Comparison of ENCODE assay signal across 1 cellular context in the genomic region with DNA sequence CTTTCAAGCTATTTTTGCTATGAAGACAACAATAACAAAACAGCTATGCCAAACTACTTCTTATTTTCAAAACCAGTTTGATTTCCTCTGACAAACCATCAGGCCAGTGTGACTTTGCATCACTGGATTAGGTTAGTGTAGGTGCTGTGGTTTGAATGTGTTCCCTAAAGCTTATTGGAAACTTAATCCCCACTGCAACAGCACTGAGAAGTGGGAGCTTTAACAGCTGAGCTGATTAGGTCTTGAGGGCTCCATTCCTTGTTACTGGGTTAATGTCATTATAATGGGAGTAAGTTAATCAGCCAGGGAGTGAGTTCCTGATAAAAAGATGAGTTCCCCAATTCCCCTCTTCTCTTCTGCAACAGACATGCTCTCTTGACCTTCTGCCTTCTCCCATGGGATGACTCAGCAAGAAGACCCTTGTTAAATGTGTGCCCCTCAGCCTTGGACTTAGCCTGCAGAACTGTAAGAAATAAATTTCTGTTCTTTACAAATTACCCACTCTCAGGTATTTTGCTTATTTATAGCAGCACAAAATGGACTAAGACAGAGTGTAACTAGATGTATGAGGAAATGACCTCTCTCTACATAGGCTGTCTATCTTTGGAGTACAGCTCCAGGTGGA.
TF ChIP-seq lines count a peak whose summit lies in the region.

No MANE protein-coding gene starts in this region.

TF ChIP-seq in GM23338, 12 proteins besides CTCF, POLR2A, EP300 and RAD21 (continued from another document):
- TF ChIP-seq, protein P1, sequence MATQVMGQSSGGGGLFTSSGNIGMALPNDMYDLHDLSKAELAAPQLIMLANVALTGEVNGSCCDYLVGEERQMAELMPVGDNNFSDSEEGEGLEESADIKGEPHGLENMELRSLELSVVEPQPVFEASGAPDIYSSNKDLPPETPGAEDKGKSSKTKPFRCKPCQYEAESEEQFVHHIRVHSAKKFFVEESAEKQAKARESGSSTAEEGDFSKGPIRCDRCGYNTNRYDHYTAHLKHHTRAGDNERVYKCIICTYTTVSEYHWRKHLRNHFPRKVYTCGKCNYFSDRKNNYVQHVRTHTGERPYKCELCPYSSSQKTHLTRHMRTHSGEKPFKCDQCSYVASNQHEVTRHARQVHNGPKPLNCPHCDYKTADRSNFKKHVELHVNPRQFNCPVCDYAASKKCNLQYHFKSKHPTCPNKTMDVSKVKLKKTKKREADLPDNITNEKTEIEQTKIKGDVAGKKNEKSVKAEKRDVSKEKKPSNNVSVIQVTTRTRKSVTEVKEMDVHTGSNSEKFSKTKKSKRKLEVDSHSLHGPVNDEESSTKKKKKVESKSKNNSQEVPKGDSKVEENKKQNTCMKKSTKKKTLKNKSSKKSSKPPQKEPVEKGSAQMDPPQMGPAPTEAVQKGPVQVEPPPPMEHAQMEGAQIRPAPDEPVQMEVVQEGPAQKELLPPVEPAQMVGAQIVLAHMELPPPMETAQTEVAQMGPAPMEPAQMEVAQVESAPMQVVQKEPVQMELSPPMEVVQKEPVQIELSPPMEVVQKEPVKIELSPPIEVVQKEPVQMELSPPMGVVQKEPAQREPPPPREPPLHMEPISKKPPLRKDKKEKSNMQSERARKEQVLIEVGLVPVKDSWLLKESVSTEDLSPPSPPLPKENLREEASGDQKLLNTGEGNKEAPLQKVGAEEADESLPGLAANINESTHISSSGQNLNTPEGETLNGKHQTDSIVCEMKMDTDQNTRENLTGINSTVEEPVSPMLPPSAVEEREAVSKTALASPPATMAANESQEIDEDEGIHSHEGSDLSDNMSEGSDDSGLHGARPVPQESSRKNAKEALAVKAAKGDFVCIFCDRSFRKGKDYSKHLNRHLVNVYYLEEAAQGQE (IDR thresholded peaks at IDR 0.05; ENCODE audit: unreplicated experiment), result no peak
- TF ChIP-seq EZH2 (IDR thresholded peaks at IDR 0.05; ENCODE audit: low read depth, unreplicated experiment) (no peak), ZNF114 (CRISPR knock-in tag; IDR thresholded peaks at IDR 0.05) (no peak), CREB1 (CRISPR knock-in tag; IDR thresholded peaks at IDR 0.05; ENCODE audit: low read depth) (no peak), POLR2AphosphoS5 (IDR thresholded peaks at IDR 0.05; ENCODE audit: low read depth) (no peak), EZH2phosphoT487 (IDR thresholded peaks at IDR 0.05; ENCODE audit: unreplicated experiment) (no peak)
- TF ChIP-seq, protein P2, sequence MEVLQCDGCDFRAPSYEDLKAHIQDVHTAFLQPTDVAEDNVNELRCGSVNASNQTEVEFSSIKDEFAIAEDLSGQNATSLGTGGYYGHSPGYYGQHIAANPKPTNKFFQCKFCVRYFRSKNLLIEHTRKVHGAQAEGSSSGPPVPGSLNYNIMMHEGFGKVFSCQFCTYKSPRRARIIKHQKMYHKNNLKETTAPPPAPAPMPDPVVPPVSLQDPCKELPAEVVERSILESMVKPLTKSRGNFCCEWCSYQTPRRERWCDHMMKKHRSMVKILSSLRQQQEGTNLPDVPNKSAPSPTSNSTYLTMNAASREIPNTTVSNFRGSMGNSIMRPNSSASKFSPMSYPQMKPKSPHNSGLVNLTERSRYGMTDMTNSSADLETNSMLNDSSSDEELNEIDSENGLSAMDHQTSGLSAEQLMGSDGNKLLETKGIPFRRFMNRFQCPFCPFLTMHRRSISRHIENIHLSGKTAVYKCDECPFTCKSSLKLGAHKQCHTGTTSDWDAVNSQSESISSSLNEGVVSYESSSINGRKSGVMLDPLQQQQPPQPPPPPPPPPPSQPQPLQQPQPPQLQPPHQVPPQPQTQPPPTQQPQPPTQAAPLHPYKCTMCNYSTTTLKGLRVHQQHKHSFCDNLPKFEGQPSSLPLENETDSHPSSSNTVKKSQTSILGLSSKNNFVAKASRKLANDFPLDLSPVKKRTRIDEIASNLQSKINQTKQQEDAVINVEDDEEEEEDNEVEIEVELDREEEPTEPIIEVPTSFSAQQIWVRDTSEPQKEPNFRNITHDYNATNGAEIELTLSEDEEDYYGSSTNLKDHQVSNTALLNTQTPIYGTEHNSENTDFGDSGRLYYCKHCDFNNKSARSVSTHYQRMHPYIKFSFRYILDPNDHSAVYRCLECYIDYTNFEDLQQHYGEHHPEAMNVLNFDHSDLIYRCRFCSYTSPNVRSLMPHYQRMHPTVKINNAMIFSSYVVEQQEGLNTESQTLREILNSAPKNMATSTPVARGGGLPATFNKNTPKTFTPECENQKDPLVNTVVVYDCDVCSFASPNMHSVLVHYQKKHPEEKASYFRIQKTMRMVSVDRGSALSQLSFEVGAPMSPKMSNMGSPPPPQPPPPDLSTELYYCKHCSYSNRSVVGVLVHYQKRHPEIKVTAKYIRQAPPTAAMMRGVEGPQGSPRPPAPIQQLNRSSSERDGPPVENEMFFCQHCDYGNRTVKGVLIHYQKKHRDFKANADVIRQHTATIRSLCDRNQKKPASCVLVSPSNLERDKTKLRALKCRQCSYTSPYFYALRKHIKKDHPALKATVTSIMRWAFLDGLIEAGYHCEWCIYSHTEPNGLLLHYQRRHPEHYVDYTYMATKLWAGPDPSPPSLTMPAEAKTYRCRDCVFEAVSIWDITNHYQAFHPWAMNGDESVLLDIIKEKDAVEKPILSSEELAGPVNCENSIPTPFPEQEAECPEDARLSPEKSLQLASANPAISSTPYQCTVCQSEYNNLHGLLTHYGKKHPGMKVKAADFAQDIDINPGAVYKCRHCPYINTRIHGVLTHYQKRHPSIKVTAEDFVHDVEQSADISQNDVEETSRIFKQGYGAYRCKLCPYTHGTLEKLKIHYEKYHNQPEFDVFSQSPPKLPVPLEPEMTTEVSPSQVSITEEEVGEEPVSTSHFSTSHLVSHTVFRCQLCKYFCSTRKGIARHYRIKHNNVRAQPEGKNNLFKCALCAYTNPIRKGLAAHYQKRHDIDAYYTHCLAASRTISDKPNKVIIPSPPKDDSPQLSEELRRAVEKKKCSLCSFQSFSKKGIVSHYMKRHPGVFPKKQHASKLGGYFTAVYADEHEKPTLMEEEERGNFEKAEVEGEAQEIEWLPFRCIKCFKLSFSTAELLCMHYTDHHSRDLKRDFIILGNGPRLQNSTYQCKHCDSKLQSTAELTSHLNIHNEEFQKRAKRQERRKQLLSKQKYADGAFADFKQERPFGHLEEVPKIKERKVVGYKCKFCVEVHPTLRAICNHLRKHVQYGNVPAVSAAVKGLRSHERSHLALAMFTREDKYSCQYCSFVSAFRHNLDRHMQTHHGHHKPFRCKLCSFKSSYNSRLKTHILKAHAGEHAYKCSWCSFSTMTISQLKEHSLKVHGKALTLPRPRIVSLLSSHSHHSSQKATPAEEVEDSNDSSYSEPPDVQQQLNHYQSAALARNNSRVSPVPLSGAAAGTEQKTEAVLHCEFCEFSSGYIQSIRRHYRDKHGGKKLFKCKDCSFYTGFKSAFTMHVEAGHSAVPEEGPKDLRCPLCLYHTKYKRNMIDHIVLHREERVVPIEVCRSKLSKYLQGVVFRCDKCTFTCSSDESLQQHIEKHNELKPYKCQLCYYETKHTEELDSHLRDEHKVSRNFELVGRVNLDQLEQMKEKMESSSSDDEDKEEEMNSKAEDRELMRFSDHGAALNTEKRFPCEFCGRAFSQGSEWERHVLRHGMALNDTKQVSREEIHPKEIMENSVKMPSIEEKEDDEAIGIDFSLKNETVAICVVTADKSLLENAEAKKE (CRISPR knock-in tag; IDR thresholded peaks at IDR 0.05), result no peak
